9 cellular contexts compared by ENCODE assay signal in genomic region chr4:17664755-17665154, GRCh38. TPM values are rescaled to one million over a fixed set of nuclear protein-coding genes. Genes with fewer than 3 reads are reported as not detected.
A peak's percentile ranks its signal among the peaks of the same experiment; 100 is the strongest.
DNase-seq lines count a peak whose midpoint lies in the region; ATAC-seq lines count a peak whose summit lies in the region.
"Had no signal": no experiment of that assay in that cellular context is flagged by ENCODE, and none has a peak within 500 bp of the region (broad histone marks: within the 10 kb centered on the region; RNA-seq: fewer than 3 reads in every experiment).

No MANE protein-coding gene starts in this region.

- H3K27me3 Mint-ChIP-seq in T-cell = peaks cover 4 to 21% of the 10 kb centered on the region in 2 donors

- H3K36me3 Mint-ChIP-seq in T-cell = no peaks in the 10 kb centered on the region

- H3K4me1 ChIP-seq in BLaER1 treated with 17β-estradiol and CSF1 and Interleukin-3, amounts not matched to agents 10 nM and 100 nM = peaks cover 49 to 85% (median 63%) of the 10 kb centered on the region in 10 experiments
- H3K4me1 ChIP-seq: sigmoid colon had no signal

- H3K9me3 ChIP-seq in BLaER1 treated with 17β-estradiol and CSF1 and Interleukin-3, amounts not matched to agents 10 nM and 100 nM (replicated peaks in 1 of 11) = peaks cover 0 to 14% (median 0%) of the 10 kb centered on the region in 11 experiments; a peak in 4 of 22 replicates
- H3K9me3 ChIP-seq: sigmoid colon had no signal

- H3K4me1 Mint-ChIP-seq in T-cell = no peaks in the 10 kb centered on the region

- no peak overlapping the region; a peak in 1 of 20 replicates for H3K4me3 ChIP-seq in BLaER1 treated with 17β-estradiol and CSF1 and Interleukin-3, amounts not matched to agents 10 nM and 100 nM
- H3K4me3 ChIP-seq: sigmoid colon had no signal

- no peak overlapping the region for H3K27ac Mint-ChIP-seq in T-cell

- peak overlapping the region in 10 of 11 experiments; percentile 40 to 73 (median 62); a peak in 18 of 22 replicates for H3K27ac ChIP-seq in BLaER1 treated with 17β-estradiol and CSF1 and Interleukin-3, amounts not matched to agents 10 nM and 100 nM
- H3K27ac ChIP-seq: sigmoid colon had no signal

- H4K20me1 ChIP-seq in BLaER1 treated with 17β-estradiol and CSF1 and Interleukin-3, amounts not matched to agents 10 nM and 100 nM = no peaks in the 10 kb centered on the region

- CTCF ChIA-PET in T-cell (lab: Charles Lee) = no interaction called here

- no peaks in the 10 kb centered on the region for H3K9me3 Mint-ChIP-seq in T-cell

- H3K4me2 ChIP-seq in BLaER1 treated with 17β-estradiol and CSF1 and Interleukin-3, amounts not matched to agents 10 nM and 100 nM = peak overlapping the region; percentile 63 to 82 (median 73)

- H3K27me3 ChIP-seq in BLaER1 treated with 17β-estradiol and CSF1 and Interleukin-3, amounts not matched to agents 10 nM and 100 nM = no peaks in the 10 kb centered on the region
- H3K27me3 ChIP-seq: sigmoid colon had no signal

- peak overlapping the region in 4 of 11 experiments; percentile 27 to 42 (median 34); a peak in 4 of 22 replicates for H3K9ac ChIP-seq in BLaER1 treated with 17β-estradiol and CSF1 and Interleukin-3, amounts not matched to agents 10 nM and 100 nM

- ATAC-seq in GM19351 (IDR thresholded peaks at IDR 0.05; ENCODE audit: unreplicated experiment) = peak; percentile 89
- ATAC-seq in HG03095 (IDR thresholded peaks at IDR 0.05; ENCODE audit: unreplicated experiment) = peak; percentile 93
- ATAC-seq in T-cell (replicated peaks in 1 of 4) = no peak

- no peaks in the 10 kb centered on the region for H3K36me3 ChIP-seq in BLaER1 treated with 17β-estradiol and CSF1 and Interleukin-3, amounts not matched to agents 10 nM and 100 nM
- H3K36me3 ChIP-seq: sigmoid colon had no signal

- no peak overlapping the region for H3K4me3 Mint-ChIP-seq in T-cell

- DNase-seq in OCI-M1 (lab: John Stamatoyannopoulos, UW) (peak; percentile 63), activated gamma-delta T cell treated with Interleukin-2 at 50 U/mL for 16 hours (no peak), T-cell (no peak), NCI-H748 treated with DMSO at 0.1 percent for 48 hours (lab: John Stamatoyannopoulos, UW) (no peak)
- no peak for DNase-seq in stimulated activated CD4-positive, alpha-beta T cell treated with anti-CD3 and anti-CD28 coated beads, Interleukin-12 subunit alpha, Interleukin-12 subunit beta, amount 100 ng/mL, for 4 hours
- DNase-seq: sigmoid colon had no signal

- POLR2A ChIA-PET in T-cell (lab: Charles Lee) = no interaction called here

RNA-seq across cellular contexts. Expression of gene MED28, which starts 50.3 kb away (rescaled TPM):
- 10 to 100 TPM; 50.6 to 75.5 (median 66.2) TPM for total RNA-seq in T-cell

Comparison
In these comparisons a context has a peak if more than half of its experiments do, and no peak if none do; other contexts are left out.
1. ATAC-seq: peak in GM19351 (single experiment) and HG03095 (single experiment); none in T-cell (0 of 4).